ENCODE assay signal across 8 cellular contexts in genomic region chr12:57182918-57183575, GRCh38. TPM values are rescaled to one million over a fixed set of nuclear protein-coding genes. Genes with fewer than 3 reads are reported as not detected.
A peak's percentile ranks its signal among the peaks of the same experiment; 100 is the strongest.
DNase-seq lines count a peak whose midpoint lies in the region; ATAC-seq and TF ChIP-seq lines count a peak whose summit lies in the region.

No MANE protein-coding gene starts in this region.

- H3K4me1 Mint-ChIP-seq in activated CD8-positive, alpha-beta T cell treated with anti-CD3 and anti-CD28 coated beads for 36 hours (ENCODE audit: low read depth), result no peaks in the 10 kb centered on the region
- H3K4me1 Mint-ChIP-seq in effector memory CD8-positive, alpha-beta T cell (ENCODE audit: low read depth in 2 of 2), result peaks cover 3 to 7% of the 10 kb centered on the region in 2 donors

- peak; percentile 72 for TF ChIP-seq CTCF in activated CD8-positive, alpha-beta T cell treated with anti-CD3 and anti-CD28 coated beads for 36 hours (IDR thresholded peaks at IDR 0.05)
- peak; percentile 82 for TF ChIP-seq CTCF in mucosa of descending colon (IDR thresholded peaks at IDR 0.05)

- intact Hi-C loops in activated CD8-positive, alpha-beta T cell treated with anti-CD3 and anti-CD28 coated beads for 36 hours (cut with micrococcal nuclease), result loop anchor here (5.0 kb wide), 1 partner anchor 61 kb away; no protein-coding TSS in a partner anchor
- intact Hi-C loops in mucosa of descending colon (cut with DNase I, micrococcal nuclease), result loop anchor here in 1 of 2 donors (5.0 kb wide), 1 partner anchor 61 kb away; no protein-coding TSS in a partner anchor

- H3K9me3 ChIP-seq in mucosa of descending colon, result no peaks in the 10 kb centered on the region

- H3K9me3 Mint-ChIP-seq in activated CD8-positive, alpha-beta T cell treated with anti-CD3 and anti-CD28 coated beads for 36 hours, result no peaks in the 10 kb centered on the region
- H3K9me3 Mint-ChIP-seq in effector memory CD8-positive, alpha-beta T cell, result no peaks in the 10 kb centered on the region

- ATAC-seq in GM19372 (IDR thresholded peaks at IDR 0.05; ENCODE audit: low read depth, unreplicated experiment) (peak; percentile 89), HG03469 (IDR thresholded peaks at IDR 0.05; ENCODE audit: unreplicated experiment) (peak; percentile 56), mucosa of descending colon (peak; percentile 96)
- peak; percentile 100 for ATAC-seq in activated CD8-positive, alpha-beta T cell treated with anti-CD3 and anti-CD28 coated beads for 36 hours
- ATAC-seq in effector memory CD8-positive, alpha-beta T cell (replicated peaks), result peak; percentile 99

- no peaks in the 10 kb centered on the region for H3K4me1 ChIP-seq in mucosa of descending colon (ENCODE audit: low read depth)

- DNase-seq in CD1c-positive myeloid dendritic cell (ENCODE audit: extremely low spot score), result peak; percentile 79
- peak; percentile 66 for DNase-seq in NCI-H748 (lab: John Stamatoyannopoulos, UW; ENCODE audit: unreplicated experiment)
- DNase-seq in activated CD8-positive, alpha-beta T cell treated with anti-CD3 and anti-CD28 coated beads for 36 hours, result peak; percentile 90
- peak; percentile 75 to 82 (median 81) for DNase-seq in effector memory CD8-positive, alpha-beta T cell
- peak; percentile 70 to 92 (median 89) for DNase-seq in mucosa of descending colon
- DNase-seq in stimulated activated CD8-positive, alpha-beta memory T cell treated with anti-CD3 and anti-CD28 coated beads, Interleukin-7, amount 100 ng/mL, for 4 hours (ENCODE audit: low read depth in 2 of 2), result peak; percentile 46 to 56

- peaks cover 3% of the 10 kb centered on the region for H3K36me3 ChIP-seq in mucosa of descending colon (ENCODE audit: low read depth)

- no peaks in the 10 kb centered on the region for H3K27me3 Mint-ChIP-seq in activated CD8-positive, alpha-beta T cell treated with anti-CD3 and anti-CD28 coated beads for 36 hours
- peaks cover 5 to 6% of the 10 kb centered on the region in 2 donors for H3K27me3 Mint-ChIP-seq in effector memory CD8-positive, alpha-beta T cell

- POLR2A ChIA-PET in activated CD8-positive, alpha-beta T cell treated with anti-CD3 and anti-CD28 coated beads for 36 hours (lab: Charles Lee), result interaction anchor here (1.0 to 1.3 kb wide), 2 partner anchors 41 to 59 kb away, joined by 3 read pairs; no protein-coding TSS in a partner anchor

- no peak overlapping the region for H3K4me3 Mint-ChIP-seq in activated CD8-positive, alpha-beta T cell treated with anti-CD3 and anti-CD28 coated beads for 36 hours
- no peak overlapping the region for H3K4me3 Mint-ChIP-seq in effector memory CD8-positive, alpha-beta T cell

- no peak overlapping the region for H3K4me3 ChIP-seq in mucosa of descending colon

- H3K27ac Mint-ChIP-seq in activated CD8-positive, alpha-beta T cell treated with anti-CD3 and anti-CD28 coated beads for 36 hours, result no peak overlapping the region
- H3K27ac Mint-ChIP-seq in effector memory CD8-positive, alpha-beta T cell, result peak overlapping the region in 1 of 2 donors; percentile 55

- no peaks in the 10 kb centered on the region for H3K36me3 Mint-ChIP-seq in activated CD8-positive, alpha-beta T cell treated with anti-CD3 and anti-CD28 coated beads for 36 hours (ENCODE audit: low read depth)
- H3K36me3 Mint-ChIP-seq in effector memory CD8-positive, alpha-beta T cell (ENCODE audit: insufficient read depth), result no peaks in the 10 kb centered on the region

- CTCF ChIA-PET in activated CD8-positive, alpha-beta T cell treated with anti-CD3 and anti-CD28 coated beads for 36 hours (lab: Charles Lee), result interaction anchor here (0.5 to 12.3 kb wide), 27 partner anchors 10 to 423 kb away, joined by 3 to 143 read pairs (median 4); partner anchors contain the start of genes LRP1 and SHMT2

RNA-seq across cellular contexts. Expression of gene NXPH4, which starts 33.5 kb away (rescaled TPM):
- under 1 TPM; 0.41 to 0.45 TPM for total RNA-seq in activated CD8-positive, alpha-beta T cell treated with anti-CD3 and anti-CD28 coated beads for 36 hours
- total RNA-seq in mucosa of descending colon, result under 1 TPM in 1 of 3 donors, not detected in 2; 0.25 TPM

RNA-seq across cellular contexts. Expression of gene LRP1-AS, which starts 35.6 kb away (rescaled TPM):
- not detected for total RNA-seq in activated CD8-positive, alpha-beta T cell treated with anti-CD3 and anti-CD28 coated beads for 36 hours
- total RNA-seq in mucosa of descending colon, result not detected

RNA-seq across cellular contexts. Expression of gene SHMT2, which starts 46.5 kb away (rescaled TPM):
- total RNA-seq in activated CD8-positive, alpha-beta T cell treated with anti-CD3 and anti-CD28 coated beads for 36 hours, result 100 to 1,000 TPM; 480 to 529 TPM
- total RNA-seq in mucosa of descending colon, result 10 to 100 TPM; 34.7 to 67.4 (median 40.9) TPM

RNA-seq across cellular contexts. Expression of gene LRP1, which starts 54.8 kb away (rescaled TPM):
- total RNA-seq in activated CD8-positive, alpha-beta T cell treated with anti-CD3 and anti-CD28 coated beads for 36 hours, result 1 to 10 TPM; 1.5 to 1.9 TPM
- 100 to 1,000 TPM; 128 to 223 (median 148) TPM for total RNA-seq in mucosa of descending colon

Comparison
In these comparisons a context has a peak if more than half of its experiments do, and no peak if none do; other contexts are left out.
1. RNA of gene SHMT2, which starts 46.5 kb away (total RNA-seq): 480 to 529 TPM in activated CD8-positive, alpha-beta T cell treated with anti-CD3 and anti-CD28 coated beads for 36 hours; 34.7 to 67.4 TPM in mucosa of descending colon; every median in the first group is over 4 times any median in the second.
2. Peak in every context shown above with its lines, with median percentiles within 50 percentile points of each other: DNase-seq and ATAC-seq.